ENCODE assay signal across 11 cellular contexts in the genomic region with DNA sequence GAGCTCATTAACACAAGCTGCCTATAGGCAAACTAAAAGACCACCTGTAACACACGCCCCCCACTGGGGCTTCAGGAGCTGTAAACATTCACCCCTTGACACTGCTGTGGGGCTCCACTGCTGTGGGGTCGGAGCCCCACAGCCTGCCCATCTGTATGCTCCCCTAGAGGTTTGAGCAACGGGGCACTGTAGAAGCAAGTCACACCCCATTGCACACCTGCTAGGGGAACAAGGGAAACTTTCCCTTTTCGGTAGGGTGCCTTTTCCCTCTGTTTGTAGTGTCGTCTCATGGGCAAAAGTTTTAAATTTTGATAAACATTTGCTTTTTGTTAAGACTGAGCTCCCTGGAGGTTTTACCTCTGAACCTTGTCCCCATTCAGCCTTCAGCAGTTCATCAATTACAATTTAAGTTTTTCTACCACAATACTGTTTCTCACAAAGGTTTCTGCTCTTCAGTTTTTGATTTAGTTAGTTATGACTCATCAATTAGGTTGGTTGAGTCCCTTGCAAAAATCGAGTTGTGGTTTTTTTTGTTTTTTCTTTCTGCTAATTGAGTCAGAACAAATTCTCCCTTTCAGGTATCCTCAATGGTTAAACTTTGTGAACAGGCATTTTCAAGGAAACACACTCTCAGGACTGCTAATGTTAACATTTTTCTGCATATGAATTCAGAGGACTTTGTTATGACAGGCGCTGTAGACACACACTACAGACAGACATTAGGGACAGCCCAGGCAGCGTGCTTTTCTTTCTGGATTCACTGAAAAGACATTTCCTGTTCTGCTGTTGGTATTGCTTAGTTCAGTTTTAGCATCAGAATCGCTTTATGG. TPM values are rescaled to one million over a fixed set of nuclear protein-coding genes. Genes with fewer than 3 reads are reported as not detected.
A peak's percentile ranks its signal among the peaks of the same experiment; 100 is the strongest.
DNase-seq lines count a peak whose midpoint lies in the region; ATAC-seq, FAIRE-seq and TF ChIP-seq lines count a peak whose summit lies in the region.
"Had no signal": no experiment of that assay in that cellular context is flagged by ENCODE, and none has a peak within 500 bp of the region (broad histone marks: within the 10 kb centered on the region; RNA-seq: fewer than 3 reads in every experiment).

No MANE protein-coding gene starts in this region.

- H3K27ac Mint-ChIP-seq in astrocyte (ENCODE audit: unreplicated experiment), result no peak overlapping the region

- peak; percentile 32 for DNase-seq in AG08395 (ENCODE audit: low spot score)
- peak; percentile 42 for DNase-seq in GM12891 (ENCODE audit: insufficient read length, low spot score)
- peak; percentile 62 for DNase-seq in astrocyte (ENCODE audit: low read depth)
- DNase-seq in ovary, result no peak
- DNase-seq in body of pancreas, result no peak
- DNase-seq in NCI-H146 treated with DMSO at 0.1 percent for 48 hours (lab: John Stamatoyannopoulos, UW; ENCODE audit: unreplicated experiment), result no peak
- DNase-seq: SJCRH30, transverse colon had no signal

- H3K4me1 ChIP-seq in astrocyte (ENCODE audit: insufficient read depth, low read length) (no peaks in the 10 kb centered on the region), ovary (ENCODE audit: insufficient read depth) (no peaks in the 10 kb centered on the region), body of pancreas (no peaks in the 10 kb centered on the region)
- H3K4me1 ChIP-seq: SJCRH30, transverse colon had no signal

- H3K4me3 Mint-ChIP-seq in astrocyte (ENCODE audit: unreplicated experiment), result no peak overlapping the region

- H3K27me3 Mint-ChIP-seq in astrocyte (ENCODE audit: low read depth, unreplicated experiment), result no peaks in the 10 kb centered on the region

- peaks cover 19% of the 10 kb centered on the region for H3K79me2 ChIP-seq in astrocyte (ENCODE audit: insufficient read depth, low read length)

- no peak overlapping the region for H2AFZ ChIP-seq in astrocyte (ENCODE audit: low read depth, low read length)

- no peak for TF ChIP-seq EP300 in ovary (IDR thresholded peaks at IDR 0.05)

- peaks cover 10% of the 10 kb centered on the region for H3K9me3 Mint-ChIP-seq in astrocyte (ENCODE audit: unreplicated experiment)

- no peak overlapping the region for H3K9ac ChIP-seq in astrocyte (ENCODE audit: low read length)

- H3K27ac ChIP-seq in astrocyte (ENCODE audit: low read depth, low read length) (no peak overlapping the region), ovary (no peak overlapping the region), body of pancreas (no peak overlapping the region)
- H3K27ac ChIP-seq: SJCRH30, transverse colon had no signal

- ATAC-seq in HG03442 (IDR thresholded peaks at IDR 0.05; ENCODE audit: unreplicated experiment) (peak; percentile 49), body of pancreas (no peak), HG02759 (IDR thresholded peaks at IDR 0.05; ENCODE audit: unreplicated experiment) (no peak)

- peaks cover 8% of the 10 kb centered on the region for H4K20me1 ChIP-seq in astrocyte (ENCODE audit: insufficient read depth, low read length)

- H3K27me3 ChIP-seq in astrocyte (ENCODE audit: insufficient read depth, low read length) (no peaks in the 10 kb centered on the region), ovary (no peaks in the 10 kb centered on the region), body of pancreas (no peaks in the 10 kb centered on the region)
- H3K27me3 ChIP-seq: SJCRH30, transverse colon had no signal

- H3K36me3 ChIP-seq in astrocyte (ENCODE audit: insufficient read depth, low read length), result peaks cover 5% of the 10 kb centered on the region
- H3K36me3 ChIP-seq in ovary, result no peaks in the 10 kb centered on the region
- H3K36me3 ChIP-seq in body of pancreas (replicated peaks in 1 of 2; ENCODE audit: insufficient read depth in 1 of 2, low read depth in 2 of 2), result no peaks in the 10 kb centered on the region

- H3K9me3 ChIP-seq in astrocyte (ENCODE audit: insufficient read depth, low read depth, low read length) (peaks cover 4% of the 10 kb centered on the region), ovary (no peaks in the 10 kb centered on the region), body of pancreas (no peaks in the 10 kb centered on the region)
- H3K9me3 ChIP-seq: transverse colon had no signal

- TF ChIP-seq CTCF in astrocyte (IDR thresholded peaks at IDR 0.05; ENCODE audit: insufficient read depth, low read depth, low read length), result no peak
- TF ChIP-seq CTCF in ovary (IDR thresholded peaks at IDR 0.05), result no peak
- TF ChIP-seq CTCF in body of pancreas (IDR thresholded peaks at IDR 0.05), result no peak

- H3K4me2 ChIP-seq in astrocyte (ENCODE audit: low read length), result peak overlapping the region; percentile 29

- H3K4me1 Mint-ChIP-seq in astrocyte (ENCODE audit: low read depth, unreplicated experiment), result no peaks in the 10 kb centered on the region

- no peak for FAIRE-seq in GM12891 (lab: Jason Lieb, UNC)
- no peak for FAIRE-seq in astrocyte (lab: Jason Lieb, UNC)

- intact Hi-C loops in ovary (cut with DNase I), result no loop called here
- intact Hi-C loops in body of pancreas (cut with DNase I), result no loop called here

- TF ChIP-seq POLR2A in GM12891 (IDR thresholded peaks at IDR 0.05; ENCODE audit: low read depth, low read length) (no peak), ovary (IDR thresholded peaks at IDR 0.05) (no peak), body of pancreas (IDR thresholded peaks at IDR 0.05) (no peak)

- WGBS in ovary, 3 donors, result 87% methylated on average over 9 of the region's 9 CpGs
- 82 to 85% methylated on average over 8 to 9 of the region's 9 CpGs for WGBS in body of pancreas, 2 donors

- no peak overlapping the region for H3K4me3 ChIP-seq in astrocyte (ENCODE audit: insufficient read depth, low read depth, low read length)
- no peak overlapping the region for H3K4me3 ChIP-seq in ovary
- H3K4me3 ChIP-seq in body of pancreas, result no peak overlapping the region
- H3K4me3 ChIP-seq: SJCRH30, transverse colon had no signal

- H3K36me3 Mint-ChIP-seq in astrocyte (ENCODE audit: low read depth, unreplicated experiment), result no peaks in the 10 kb centered on the region

TF ChIP-seq in GM12891, 5 proteins besides CTCF, POLR2A, EP300 and RAD21:
- no peak for TF ChIP-seq POLR2AphosphoS5 (IDR thresholded peaks at IDR 0.05; ENCODE audit: low read depth, low read length)
- TF ChIP-seq SPI1 (IDR thresholded peaks at IDR 0.05; ENCODE audit: low read depth, low read length), result no peak
- TF ChIP-seq PAX5 (IDR thresholded peaks at IDR 0.05; ENCODE audit: insufficient read depth, low read length, severe bottlenecking), result peak; percentile 62
- TF ChIP-seq TAF1 (IDR thresholded peaks at IDR 0.05; ENCODE audit: low read depth, low read length), result no peak
- TF ChIP-seq POU2F2 (IDR thresholded peaks at IDR 0.05; ENCODE audit: low read depth, low read length), result peak; percentile 13; the same call in 1 of the 2 replicates

RNA-seq across cellular contexts. Expression of a gene that starts 35.1 kb away (rescaled TPM):
- 2.5 TPM for polyA plus RNA-seq in GM12891 (2012; ENCODE audit: low read depth, missing spikeins)
- total RNA-seq in astrocyte (not detected in 2 replicates), ovary (10 to 100 TPM in 2 of 7 donors, 1 to 10 TPM in 5; 4.1 to 17.4 (median 6.8) TPM), body of pancreas (1 to 10 TPM; 9.1 to 9.2 TPM)
- polyA plus RNA-seq in ovary, result 1 to 10 TPM; 4.5 to 4.6 TPM

RNA-seq across cellular contexts. Expression of a gene that starts 35.5 kb away (rescaled TPM):
- 0.86 TPM for polyA plus RNA-seq in GM12891 (2012; ENCODE audit: low read depth, missing spikeins)
- total RNA-seq in astrocyte (not detected in 2 replicates), ovary (10 to 100 TPM in 1 of 7 donors, 1 to 10 TPM in 6; 4.1 to 18.8 (median 8.3) TPM), body of pancreas (1 to 10 TPM in 1 of 2 donors, under 1 TPM in 1; 0.66 to 2.9 TPM)
- polyA plus RNA-seq in ovary, result 1 to 10 TPM; 4.3 to 7.0 TPM

RNA-seq across cellular contexts. Expression of a gene that starts 52.4 kb away (rescaled TPM):
- 0.28 TPM for polyA plus RNA-seq in GM12891 (2012; ENCODE audit: low read depth, missing spikeins)
- total RNA-seq in astrocyte, result not detected in 2 replicates
- total RNA-seq in ovary, result under 1 TPM in 6 of 7 donors, not detected in 1; 0.17 to 0.62 (median 0.27) TPM
- under 1 TPM in 1 of 2 donors, not detected in 1; 0.08 TPM for polyA plus RNA-seq in ovary
- 1 to 10 TPM in 1 of 2 donors, under 1 TPM in 1; 0.26 to 4.0 TPM for total RNA-seq in body of pancreas
- total RNA-seq: myocyte had no signal

Comparison
In these comparisons a context has a peak if more than half of its experiments do, and no peak if none do; other contexts are left out.
1. DNase-seq: peak in AG08395 (single experiment), GM12891 (single experiment) and astrocyte (single experiment); none in ovary (0 of 5), body of pancreas (0 of 4) and NCI-H146 treated with DMSO at 0.1 percent for 48 hours (single experiment).